8 cellular contexts compared by ENCODE assay signal in the genomic region with DNA sequence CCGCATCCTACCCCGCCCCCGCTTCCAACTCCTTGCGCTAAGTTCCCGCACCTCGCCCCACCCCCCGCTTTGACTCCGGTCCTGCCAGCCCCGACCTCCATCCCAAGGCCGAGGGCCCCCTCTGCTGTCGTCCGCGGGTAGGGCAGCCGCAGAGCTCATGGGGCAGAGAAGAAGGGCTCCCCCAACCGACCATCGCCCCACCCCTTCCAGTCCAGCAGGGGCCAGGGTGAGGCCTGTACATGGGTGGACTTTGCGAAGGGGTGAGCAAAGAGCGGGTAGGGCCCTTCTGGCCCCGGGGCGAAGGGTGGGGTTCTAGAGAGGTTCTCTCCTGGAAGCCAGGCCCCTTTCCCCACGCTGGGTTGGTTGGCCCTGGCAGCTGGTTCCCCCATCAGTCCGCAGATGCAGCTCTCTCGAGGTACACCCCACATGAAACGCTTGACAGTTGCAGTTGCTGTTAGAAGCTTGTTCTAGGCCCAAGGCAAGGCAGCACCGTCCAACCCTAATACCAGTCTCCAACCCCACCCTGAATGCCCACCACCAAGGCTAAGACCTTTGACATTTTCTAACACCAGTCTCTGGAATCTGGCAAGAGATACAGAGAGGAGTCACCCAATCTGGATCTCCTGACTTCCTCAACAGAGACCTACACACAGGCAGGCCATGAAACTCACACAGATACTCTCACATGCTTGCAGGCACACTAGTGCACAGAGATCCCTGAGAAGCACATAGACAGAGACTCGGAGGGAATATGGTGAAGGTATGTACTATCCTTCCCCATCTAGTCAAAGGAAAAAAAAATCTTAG.
DNase-seq lines count a peak whose midpoint lies in the region; ATAC-seq and TF ChIP-seq lines count a peak whose summit lies in the region.

No MANE protein-coding gene starts in this region.

- peak; percentile 82 for DNase-seq in NCI-H226
- peak; percentile 91 for DNase-seq in activated CD4-positive, alpha-beta T cell treated with anti-CD3 and anti-CD28 coated beads for 1 hour
- DNase-seq in cerebellar nuclear complex (lab: John Stamatoyannopoulos, UW), result peak; percentile 12 to 61
- DNase-seq in kidney glomerular epithelial cell (lab: John Stamatoyannopoulos, UW), result peak; percentile 47
- peak; percentile 91 to 98 for DNase-seq in stimulated activated CD4-positive, alpha-beta T cell treated with anti-CD3 and anti-CD28 coated beads, Interleukin-15, amount 100 ng/mL, for 1 hour (ENCODE audit: low read depth in 1 of 2, low spot score in 1 of 2)

- TF ChIP-seq CTCF in GM12875 (IDR thresholded peaks at IDR 0.05; ENCODE audit: borderline replicate concordance, insufficient read depth, low read depth, low read length), result peak; percentile 96

- peak overlapping the region; percentile 42 for H3K4me3 ChIP-seq in GM12875 (ENCODE audit: low read depth, low read length)

- peak; percentile 54 for ATAC-seq in HG03139 (IDR thresholded peaks at IDR 0.05; ENCODE audit: unreplicated experiment)
- no peak for ATAC-seq in HG03378 (IDR thresholded peaks at IDR 0.05; ENCODE audit: unreplicated experiment)

Comparison
In these comparisons a context has a peak if more than half of its experiments do, and no peak if none do; other contexts are left out.
1. DNase-seq: peak in every context shown above with its lines; median percentile 94 in stimulated activated CD4-positive, alpha-beta T cell treated with anti-CD3 and anti-CD28 coated beads, Interleukin-15, amount 100 ng/mL, for 1 hour; 91 in activated CD4-positive, alpha-beta T cell treated with anti-CD3 and anti-CD28 coated beads for 1 hour; 82 in NCI-H226; 47 in kidney glomerular epithelial cell; 36 in cerebellar nuclear complex.